In the genomic region with DNA sequence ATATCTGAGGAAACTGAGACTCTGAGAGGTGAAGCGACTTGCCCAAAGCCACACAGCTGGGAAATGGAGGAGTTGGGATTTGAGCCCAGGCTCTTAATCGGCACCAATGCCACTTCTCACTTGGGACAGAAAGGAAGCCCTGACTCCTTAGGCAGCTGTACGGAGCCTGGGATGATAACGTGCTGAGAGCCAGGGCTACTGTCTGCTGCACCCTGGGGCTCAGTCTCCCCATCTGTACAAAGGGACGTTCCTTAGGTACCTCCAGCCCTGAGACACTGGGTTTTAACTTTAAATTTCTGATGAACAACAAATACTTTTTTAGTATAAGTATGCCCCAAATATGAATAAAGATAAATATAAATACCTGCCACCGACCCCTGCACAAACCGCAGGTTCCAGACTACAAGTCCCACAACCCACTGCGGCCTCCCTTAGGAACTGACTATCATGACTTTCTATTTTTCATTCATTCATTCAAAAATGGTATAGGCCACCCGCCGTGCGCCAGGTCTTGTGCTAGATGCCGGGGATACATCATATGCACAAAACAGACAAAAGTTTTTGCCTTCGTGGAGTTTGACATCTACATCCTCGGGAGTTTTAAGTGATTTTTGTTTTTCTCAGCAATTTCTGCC, we compare ENCODE assay signal across 8 cellular contexts. TPM values are rescaled to one million over a fixed set of nuclear protein-coding genes. Genes with fewer than 3 reads are reported as not detected.
DNase-seq lines count a peak whose midpoint lies in the region; ATAC-seq, FAIRE-seq and TF ChIP-seq lines count a peak whose summit lies in the region.

No MANE protein-coding gene starts in this region.

- intact Hi-C loops in Caco-2 (cut with micrococcal nuclease; ENCODE audit: unreplicated experiment): no loop called here

- peak overlapping the region; percentile 99 for H3K27ac Mint-ChIP-seq in Caco-2 (ENCODE audit: unreplicated experiment)
- H3K27ac Mint-ChIP-seq in T-helper 2 cell treated with Interferon-gamma antibody and Interleukin-4, amounts not matched to agents 5 μg/mL and 100 μg/mL, for 36 hours: peak overlapping the region; percentile 86

- no peak for FAIRE-seq in bronchial epithelial cell (lab: Jason Lieb, UNC)

- H3K4me3 ChIP-seq in Caco-2 (ENCODE audit: low read depth, low read length) (peak overlapping the region; percentile 68), bronchial epithelial cell (ENCODE audit: low read depth, low read length) (peak overlapping the region; percentile 98)

- peaks cover 10% of the 10 kb centered on the region for H3K36me3 Mint-ChIP-seq in Caco-2 (ENCODE audit: insufficient read depth, unreplicated experiment)
- peaks cover 50% of the 10 kb centered on the region for H3K36me3 Mint-ChIP-seq in T-helper 2 cell treated with Interferon-gamma antibody and Interleukin-4, amounts not matched to agents 5 μg/mL and 100 μg/mL, for 36 hours (ENCODE audit: low read depth)

- peak overlapping the region; percentile 82 for H3K4me3 Mint-ChIP-seq in Caco-2 (ENCODE audit: unreplicated experiment)
- H3K4me3 Mint-ChIP-seq in T-helper 2 cell treated with Interferon-gamma antibody and Interleukin-4, amounts not matched to agents 5 μg/mL and 100 μg/mL, for 36 hours: peak overlapping the region; percentile 91

- POLR2A ChIA-PET in Caco-2 (lab: Charles Lee): no interaction called here

- no peak for TF ChIP-seq CTCF in Caco-2 (IDR thresholded peaks at IDR 0.05; ENCODE audit: insufficient read depth in 1 of 2, low read depth in 1 of 2, low read length in 1 of 2, severe bottlenecking in 1 of 2, unreplicated experiment in 1 of 2)
- TF ChIP-seq CTCF in bronchial epithelial cell (IDR thresholded peaks at IDR 0.05; ENCODE audit: insufficient read depth, low read length, severe bottlenecking): no peak

- CTCF ChIA-PET in Caco-2 (lab: Charles Lee): no interaction called here

- H3K27me3 ChIP-seq in Caco-2 (replicated peaks; ENCODE audit: control insufficient read depth, insufficient read depth, low read length) (no peaks in the 10 kb centered on the region), bronchial epithelial cell (ENCODE audit: control insufficient read depth, insufficient read depth, low read length) (no peaks in the 10 kb centered on the region)

- no TSS peak for BruUV-seq in Caco-2 (replicated peaks; lab: Mats Ljungman, UMichigan)

- H3K9me3 ChIP-seq in Caco-2: no peaks in the 10 kb centered on the region

- peak; percentile 16 for ATAC-seq in GM21737 (IDR thresholded peaks at IDR 0.05; ENCODE audit: unreplicated experiment)

- H3K27me3 Mint-ChIP-seq in Caco-2 (ENCODE audit: insufficient read depth, unreplicated experiment): no peaks in the 10 kb centered on the region
- H3K27me3 Mint-ChIP-seq in T-helper 2 cell treated with Interferon-gamma antibody and Interleukin-4, amounts not matched to agents 5 μg/mL and 100 μg/mL, for 36 hours (ENCODE audit: low read depth): no peaks in the 10 kb centered on the region

- peaks cover 9% of the 10 kb centered on the region; the same call in 1 of the 2 replicates for H3K4me1 ChIP-seq in Caco-2

- H3K9me3 Mint-ChIP-seq in Caco-2 (ENCODE audit: unreplicated experiment): no peaks in the 10 kb centered on the region
- no peaks in the 10 kb centered on the region for H3K9me3 Mint-ChIP-seq in T-helper 2 cell treated with Interferon-gamma antibody and Interleukin-4, amounts not matched to agents 5 μg/mL and 100 μg/mL, for 36 hours

- DNase-seq in Caco-2 (peak in 1 of 2 experiments; percentile 60), LoVo (ENCODE audit: low spot score) (peak; percentile 69), bronchial epithelial cell (ENCODE audit: low read depth) (no peak), kidney glomerular epithelial cell (lab: John Stamatoyannopoulos, UW) (peak; percentile 88), EL (no peak)
- DNase-seq in T-helper 2 cell treated with Interferon-gamma antibody and Interleukin-4, amounts not matched to agents 5 μg/mL and 100 μg/mL, for 36 hours (ENCODE audit: low spot score): no peak
- DNase-seq in stimulated activated CD4-positive, alpha-beta T cell treated with anti-CD3 and anti-CD28 coated beads, TNF-alpha, amount 100 ng/mL, for 4 hours (ENCODE audit: low read depth in 3 of 3): peak; percentile 45 to 52 (median 48)

- no peaks in the 10 kb centered on the region for H3K36me3 ChIP-seq in Caco-2 (ENCODE audit: control insufficient read depth, insufficient read depth, low read length)
- H3K36me3 ChIP-seq in bronchial epithelial cell (ENCODE audit: control insufficient read depth, insufficient read depth, low read length): peaks cover 2% of the 10 kb centered on the region

- peaks cover 14% of the 10 kb centered on the region for H3K4me1 Mint-ChIP-seq in Caco-2 (ENCODE audit: low read depth, unreplicated experiment)
- peaks cover 38% of the 10 kb centered on the region for H3K4me1 Mint-ChIP-seq in T-helper 2 cell treated with Interferon-gamma antibody and Interleukin-4, amounts not matched to agents 5 μg/mL and 100 μg/mL, for 36 hours (ENCODE audit: low read depth)

RNA-seq across cellular contexts. Expression of a gene that starts 0.8 kb away (rescaled TPM):
- 87.3 and 94.2 TPM in 2 replicates for total RNA-seq in Caco-2 (2022)
- 37.9 and 41.6 TPM in 2 replicates for total RNA-seq in bronchial epithelial cell

RNA-seq across cellular contexts. Expression of a gene that starts 6.4 kb away (rescaled TPM):
- total RNA-seq in Caco-2 (2022) (not detected in 2 replicates), bronchial epithelial cell (0.26 and 0.90 TPM in 2 replicates)

RNA-seq across cellular contexts. Expression of a gene that starts 39.5 kb away (rescaled TPM):
- total RNA-seq in Caco-2 (2022) (0.07 TPM in 1 of 2 replicates, not detected in the other), bronchial epithelial cell (not detected in 2 replicates)

RNA-seq across cellular contexts. Expression of a gene that starts 49.1 kb away (rescaled TPM):
- total RNA-seq in Caco-2 (2022) (not detected in 2 replicates), bronchial epithelial cell (85.0 and 106 TPM in 2 replicates)

Comparison
In these comparisons a context has a peak if more than half of its experiments do, and no peak if none do; other contexts are left out.
1. DNase-seq: peak in LoVo (single experiment), kidney glomerular epithelial cell (single experiment) and stimulated activated CD4-positive, alpha-beta T cell treated with anti-CD3 and anti-CD28 coated beads, TNF-alpha, amount 100 ng/mL, for 4 hours (3 of 3); none in T-helper 2 cell treated with Interferon-gamma antibody and Interleukin-4, amounts not matched to agents 5 μg/mL and 100 μg/mL, for 36 hours (single experiment), bronchial epithelial cell (single experiment) and EL (single experiment).